In genomic region chr5:91379602-91380490, GRCh38 we compare ENCODE assay signal across 1 cellular context.
A peak's percentile ranks its signal among the peaks of the same experiment; 100 is the strongest.
TF ChIP-seq lines count a peak whose summit lies in the region.

No MANE protein-coding gene starts in this region.

TF ChIP-seq in K562, 482 proteins besides CTCF, POLR2A, EP300 and RAD21 (continued from another document and continues in another):
- TF ChIP-seq DEAF1 (CRISPR knock-in tag; IDR thresholded peaks at IDR 0.05) (0 out of 2 replicates have a peak, but pooled peaks have one; percentile 14), USF2 (CRISPR knock-in tag; IDR thresholded peaks at IDR 0.05) (no peak), STAT5B (CRISPR knock-in tag; IDR thresholded peaks at IDR 0.05) (no peak), EP400 (IDR thresholded peaks at IDR 0.05) (peak; percentile 87), TFE3 (CRISPR knock-in tag; IDR thresholded peaks at IDR 0.05) (no peak), DACH1 (IDR thresholded peaks at IDR 0.05; ENCODE audit: partially characterized antibody) (peak; percentile 48), CUX1 (CRISPR knock-in tag; IDR thresholded peaks at IDR 0.05) (peak; percentile 84; the same call in 1 of the 2 replicates), ZNF639 (CRISPR knock-in tag; conservative IDR thresholded peaks at IDR 0.05 in 1 of 2, IDR thresholded peaks at IDR 0.05 in 1 of 2) (peak in 1 of 2 experiments; percentile 93; a peak in 2 of 4 replicates), ARID3A (IDR thresholded peaks at IDR 0.05; ENCODE audit: borderline replicate concordance, low read depth, low read length) (no peak), CLOCK (CRISPR knock-in tag; IDR thresholded peaks at IDR 0.05; ENCODE audit: borderline replicate concordance) (no peak), ETS1 (conservative IDR thresholded peaks at IDR 0.05; ENCODE audit: control insufficient read depth, low read depth, low read length) (no peak; the same call in 1 of the 2 replicates), CBX2 (IDR thresholded peaks at IDR 0.05; ENCODE audit: insufficient read depth, low read length, poor library complexity, severe bottlenecking) (no peak), HES1 (IDR thresholded peaks at IDR 0.05; ENCODE audit: low read depth) (no peak), ZNF134 (CRISPR knock-in tag; conservative IDR thresholded peaks at IDR 0.05) (0 out of 2 replicates have a peak, but pooled peaks have one; percentile 25), KDM1A (IDR thresholded peaks at IDR 0.05) (peak in 1 of 2 experiments; percentile 14; a peak in 1 of 4 replicates), IFI16 (CRISPR knock-in tag; IDR thresholded peaks at IDR 0.05) (no peak), STAG1 (CRISPR knock-in tag; IDR thresholded peaks at IDR 0.05; ENCODE audit: borderline replicate concordance) (no peak), CHD2 (IDR thresholded peaks at IDR 0.05; ENCODE audit: low read depth, low read length) (0 out of 2 replicates have a peak, but pooled peaks have one; percentile 9), SOX6 (IDR thresholded peaks at IDR 0.05) (peak; percentile 72), MIER1 (IDR thresholded peaks at IDR 0.05; ENCODE audit: low read depth) (no peak), CREB1 (IDR thresholded peaks at IDR 0.05) (no peak; the same call in 1 of the 2 replicates), CREB1 (CRISPR knock-in tag; IDR thresholded peaks at IDR 0.05) (no peak; the same call in none of the 2 replicates), AFF4 (CRISPR knock-in tag; IDR thresholded peaks at IDR 0.05) (0 out of 2 replicates have a peak, but pooled peaks have one; percentile 95), MTA1 (IDR thresholded peaks at IDR 0.05; ENCODE audit: borderline replicate concordance) (no peak), TCF7 (IDR thresholded peaks at IDR 0.05; ENCODE audit: borderline replicate concordance) (peak; percentile 58; the same call in 1 of the 2 replicates), ZNF644 (tag; IDR thresholded peaks at IDR 0.05; ENCODE audit: low read depth) (peak; percentile 81; the same call in 1 of the 2 replicates), SREBF1 (IDR thresholded peaks at IDR 0.05; ENCODE audit: borderline replicate concordance, low read depth, low read length) (no peak)
